In genomic region chr1:29896791-29897725, GRCh38 we compare ENCODE assay signal across 22 cellular contexts.
A peak's percentile ranks its signal among the peaks of the same experiment; 100 is the strongest.
DNase-seq lines count a peak whose midpoint lies in the region; ATAC-seq, FAIRE-seq and TF ChIP-seq lines count a peak whose summit lies in the region.
"Had no signal": no experiment of that assay in that cellular context is flagged by ENCODE, and none has a peak within 500 bp of the region (broad histone marks: within the 10 kb centered on the region; RNA-seq: fewer than 3 reads in every experiment).

No MANE protein-coding gene starts in this region.

- dilution Hi-C loops in IMR-90 (cut with HindIII; ENCODE audit: low sequenced_read_pairs, unreplicated experiment), result no loop called here

- no peaks in the 10 kb centered on the region for H3K9me3 ChIP-seq in IMR-90 (ENCODE audit: control insufficient read depth, insufficient read depth, low read length)
- H3K9me3 ChIP-seq in lower lobe of right lung, result no peaks in the 10 kb centered on the region
- H3K9me3 ChIP-seq: Peyer's patch, prostate gland had no signal

- in situ Hi-C loops in IMR-90 (cut with MboI; ENCODE audit: low sequenced_read_pairs), result no loop called here

- no peak for TF ChIP-seq CTCF in IMR-90 (conservative IDR thresholded peaks at IDR 0.05; ENCODE audit: low read depth, low read length)
- no peak for TF ChIP-seq CTCF in bronchial epithelial cell (IDR thresholded peaks at IDR 0.05; ENCODE audit: insufficient read depth, low read length, severe bottlenecking)
- TF ChIP-seq CTCF in lower lobe of right lung (IDR thresholded peaks at IDR 0.05), result no peak

- H3K36me3 ChIP-seq in IMR-90 (ENCODE audit: control insufficient read depth, insufficient read depth, low read length) (no peaks in the 10 kb centered on the region), bronchial epithelial cell (ENCODE audit: control insufficient read depth, insufficient read depth, low read length) (no peaks in the 10 kb centered on the region), lower lobe of right lung (no peaks in the 10 kb centered on the region)
- H3K36me3 ChIP-seq: neural progenitor cell, Peyer's patch, prostate gland had no signal

- no peak overlapping the region for H2BK20ac ChIP-seq in IMR-90 (ENCODE audit: low read depth, low read length)

- peak; percentile 62 for FAIRE-seq in bronchial epithelial cell (lab: Jason Lieb, UNC)
- FAIRE-seq: D721Med, TTC549 had no signal

- H3K27ac ChIP-seq in IMR-90 (ENCODE audit: insufficient read depth, low read length), result no peak overlapping the region
- H3K27ac ChIP-seq in lower lobe of right lung, result no peak overlapping the region
- H3K27ac ChIP-seq: C4-2B, epithelial cell of prostate, neural progenitor cell, Peyer's patch, prostate gland had no signal

- H4K20me1 ChIP-seq in IMR-90 (ENCODE audit: insufficient read depth, low read length), result no peaks in the 10 kb centered on the region

- H2AK9ac ChIP-seq in IMR-90 (replicated peaks; ENCODE audit: low read depth, low read length, poor library complexity), result no peak overlapping the region

- POLR2A ChIA-PET in IMR-90 (lab: Charles Lee; ENCODE audit: unreplicated experiment), result no interaction called here
- POLR2A ChIA-PET in activated CD4-positive, alpha-beta T cell treated with anti-CD3 and anti-CD28 coated beads for 36 hours (lab: Charles Lee), result no interaction called here

- H3K4me3 Mint-ChIP-seq in stimulated activated naive B cell treated with anti-CD40 and anti-IgM and Interleukin-4, amounts not matched to agents 10 μg/mL and 1 μg/mL and 100 μg/mL, for 72 hours, result no peak overlapping the region
- no peak overlapping the region for H3K4me3 Mint-ChIP-seq in activated CD4-positive, alpha-beta T cell treated with anti-CD3 and anti-CD28 coated beads for 36 hours
- H3K4me3 Mint-ChIP-seq: IgD-negative memory B cell, immature natural killer cell had no signal

- no peak overlapping the region for H2BK15ac ChIP-seq in IMR-90 (ENCODE audit: low read depth, low read length)

- H2BK120ac ChIP-seq in IMR-90 (ENCODE audit: low read depth, low read length), result no peak overlapping the region

- H3K36me3 Mint-ChIP-seq in stimulated activated naive B cell treated with anti-CD40 and anti-IgM and Interleukin-4, amounts not matched to agents 10 μg/mL and 1 μg/mL and 100 μg/mL, for 72 hours, result no peaks in the 10 kb centered on the region
- no peaks in the 10 kb centered on the region for H3K36me3 Mint-ChIP-seq in activated CD4-positive, alpha-beta T cell treated with anti-CD3 and anti-CD28 coated beads for 36 hours (ENCODE audit: low read depth)
- H3K36me3 Mint-ChIP-seq: IgD-negative memory B cell, immature natural killer cell, neural progenitor cell had no signal

- no peak for TF ChIP-seq POLR2A in IMR-90 (IDR thresholded peaks at IDR 0.05; ENCODE audit: low read depth, low read length)

- no peak overlapping the region for H3K56ac ChIP-seq in IMR-90 (ENCODE audit: extremely low read depth, insufficient read depth, low read length)

- H3K4me1 ChIP-seq in IMR-90 (ENCODE audit: control insufficient read depth, insufficient read depth, low read length) (no peaks in the 10 kb centered on the region), lower lobe of right lung (peaks cover 5% of the 10 kb centered on the region)
- H3K4me1 ChIP-seq: Peyer's patch, prostate gland had no signal

- H4K8ac ChIP-seq in IMR-90 (ENCODE audit: low read depth in 2 of 2, low read length in 2 of 2), result no peak overlapping the region

- no peak overlapping the region for H3K4me2 ChIP-seq in IMR-90 (ENCODE audit: low read depth, low read length)
- H3K4me2 ChIP-seq: neural progenitor cell had no signal

- H3K27me3 Mint-ChIP-seq in stimulated activated naive B cell treated with anti-CD40 and anti-IgM and Interleukin-4, amounts not matched to agents 10 μg/mL and 1 μg/mL and 100 μg/mL, for 72 hours, result peaks cover 24 to 34% of the 10 kb centered on the region in 2 donors
- peaks cover 29% of the 10 kb centered on the region for H3K27me3 Mint-ChIP-seq in activated CD4-positive, alpha-beta T cell treated with anti-CD3 and anti-CD28 coated beads for 36 hours

- peak overlapping the region; percentile 75 for H2AFZ ChIP-seq in IMR-90 (replicated peaks; ENCODE audit: low read length, poor library complexity)
- H2AFZ ChIP-seq: neural progenitor cell had no signal

- H3K4me3 ChIP-seq in IMR-90 (ENCODE audit: insufficient read depth, low read depth, low read length), result no peak overlapping the region
- no peak overlapping the region for H3K4me3 ChIP-seq in bronchial epithelial cell (ENCODE audit: low read depth, low read length)
- no peak overlapping the region for H3K4me3 ChIP-seq in lower lobe of right lung
- H3K4me3 ChIP-seq: neural progenitor cell, Peyer's patch, prostate gland had no signal

- no peak overlapping the region for H3K9ac ChIP-seq in IMR-90 (ENCODE audit: low read depth, low read length)
- H3K9ac ChIP-seq: neural progenitor cell had no signal

- no peak overlapping the region for H2AK5ac ChIP-seq in IMR-90 (ENCODE audit: low read depth, low read length)

- H4K91ac ChIP-seq in IMR-90 (ENCODE audit: insufficient read depth, low read depth, low read length), result no peak overlapping the region

- H3K23ac ChIP-seq in IMR-90 (ENCODE audit: low read depth, low read length), result no peak overlapping the region

- ATAC-seq in IMR-90 (ENCODE audit: low read depth) (no peak), lower lobe of right lung (peak; percentile 37 to 43)
- peak; percentile 48 to 50 for ATAC-seq in stimulated activated naive B cell treated with anti-CD40 and anti-IgM and Interleukin-4, amounts not matched to agents 10 μg/mL and 1 μg/mL and 100 μg/mL, for 72 hours (replicated peaks)
- ATAC-seq in activated CD4-positive, alpha-beta T cell treated with anti-CD3 and anti-CD28 coated beads for 36 hours, result no peak

- no peak overlapping the region for H3K27ac Mint-ChIP-seq in stimulated activated naive B cell treated with anti-CD40 and anti-IgM and Interleukin-4, amounts not matched to agents 10 μg/mL and 1 μg/mL and 100 μg/mL, for 72 hours
- H3K27ac Mint-ChIP-seq in activated CD4-positive, alpha-beta T cell treated with anti-CD3 and anti-CD28 coated beads for 36 hours, result no peak overlapping the region
- H3K27ac Mint-ChIP-seq: IgD-negative memory B cell, immature natural killer cell, neural progenitor cell had no signal

- no peak for TF ChIP-seq RAD21 in IMR-90 (IDR thresholded peaks at IDR 0.05; ENCODE audit: low read length)

- H2BK5ac ChIP-seq in IMR-90 (ENCODE audit: low read depth, low read length, poor library complexity, severe bottlenecking), result no peak overlapping the region

- no peak overlapping the region for H4K5ac ChIP-seq in IMR-90 (ENCODE audit: low read depth, low read length)

- intact Hi-C loops in IMR-90 (cut with micrococcal nuclease), result no loop called here
- intact Hi-C loops in lower lobe of right lung (cut with DNase I), result no loop called here
- intact Hi-C loops in activated CD4-positive, alpha-beta T cell treated with anti-CD3 and anti-CD28 coated beads for 36 hours (cut with DNase I, micrococcal nuclease), result no loop called here

- H3K4ac ChIP-seq in IMR-90 (ENCODE audit: low read depth, low read length), result no peak overlapping the region

- 53% methylated on average over 2 of the region's 12 CpGs; no CpG with 5 or more reads in 1 of the 2 experiments for WGBS in IMR-90 (ENCODE audit: extremely low coverage in 2 of 2, insufficient read length in 1 of 2), 2 experiments

- no TSS peak for BruUV-seq in IMR-90 (replicated peaks; lab: Mats Ljungman, UMichigan)

- H3K27me3 ChIP-seq in IMR-90 (ENCODE audit: control insufficient read depth, insufficient read depth, low read length) (no peaks in the 10 kb centered on the region; the same call in 1 of the 2 replicates), bronchial epithelial cell (ENCODE audit: control insufficient read depth, insufficient read depth, low read length) (peaks cover 2% of the 10 kb centered on the region), lower lobe of right lung (ENCODE audit: low read depth) (peaks cover 29% of the 10 kb centered on the region)
- H3K27me3 ChIP-seq: neural progenitor cell had no signal

- no peaks in the 10 kb centered on the region for H3K9me1 ChIP-seq in IMR-90 (ENCODE audit: insufficient read depth, low read length)

- H3K18ac ChIP-seq in IMR-90 (ENCODE audit: low read depth, low read length), result no peak overlapping the region

- DNase-seq in IMR-90 (no peak), bronchial epithelial cell (ENCODE audit: low read depth) (peak; percentile 15), lower lobe of right lung (no peak), NCI-H526 (lab: John Stamatoyannopoulos, UW) (no peak), NCI-H2107 (lab: John Stamatoyannopoulos, UW) (no peak)
- no peak for DNase-seq in stimulated activated naive B cell treated with anti-CD40 and anti-IgM and Interleukin-4, amounts not matched to agents 10 μg/mL and 1 μg/mL and 100 μg/mL, for 72 hours
- DNase-seq in activated CD4-positive, alpha-beta T cell treated with anti-CD3 and anti-CD28 coated beads for 36 hours, result no peak
- DNase-seq: activated CD4-positive, alpha-beta T cell treated with anti-CD3 and anti-CD28 coated beads for 1 hour; activated effector memory CD4-positive, alpha-beta T cell treated with anti-CD3 and anti-CD28 coated beads, Interleukin-2, amount 50 U/mL, for 16 hours; immature natural killer cell; NCI-H1436 treated with DMSO at 0.1 percent for 48 hours; NCI-H2171; NCI-H524 treated with DMSO at 0.1 percent for 48 hours; Peyer's patch; substantia nigra had no signal

- H3K4me1 Mint-ChIP-seq in stimulated activated naive B cell treated with anti-CD40 and anti-IgM and Interleukin-4, amounts not matched to agents 10 μg/mL and 1 μg/mL and 100 μg/mL, for 72 hours, result peaks cover 0 to 4% of the 10 kb centered on the region in 2 donors
- no peaks in the 10 kb centered on the region for H3K4me1 Mint-ChIP-seq in activated CD4-positive, alpha-beta T cell treated with anti-CD3 and anti-CD28 coated beads for 36 hours
- H3K4me1 Mint-ChIP-seq: immature natural killer cell had no signal

- H3K14ac ChIP-seq in IMR-90 (replicated peaks; ENCODE audit: low read depth, low read length), result no peak overlapping the region

- no peaks in the 10 kb centered on the region for H3K9me3 Mint-ChIP-seq in stimulated activated naive B cell treated with anti-CD40 and anti-IgM and Interleukin-4, amounts not matched to agents 10 μg/mL and 1 μg/mL and 100 μg/mL, for 72 hours
- no peaks in the 10 kb centered on the region for H3K9me3 Mint-ChIP-seq in activated CD4-positive, alpha-beta T cell treated with anti-CD3 and anti-CD28 coated beads for 36 hours (ENCODE audit: low read depth)
- H3K9me3 Mint-ChIP-seq: IgD-negative memory B cell, immature natural killer cell, neural progenitor cell had no signal

- H3K79me1 ChIP-seq in IMR-90 (ENCODE audit: low read depth in 1 of 2, low read length in 2 of 2), result no peaks in the 10 kb centered on the region

- CTCF ChIA-PET in IMR-90 (lab: Yijun Ruan, JAX), result no interaction called here
- CTCF ChIA-PET in activated CD4-positive, alpha-beta T cell treated with anti-CD3 and anti-CD28 coated beads for 36 hours (lab: Charles Lee), result no interaction called here

TF ChIP-seq in IMR-90, 13 proteins besides CTCF, POLR2A, EP300 and RAD21 (continues in another document):
- TF ChIP-seq NFE2L2 (IDR thresholded peaks at IDR 0.05; ENCODE audit: low read depth, low read length) (no peak), SMC3 (IDR thresholded peaks at IDR 0.05; ENCODE audit: low read depth, low read length) (no peak)

Comparison
In these comparisons a context has a peak if more than half of its experiments do, and no peak if none do; other contexts are left out.
1. ATAC-seq: peak in lower lobe of right lung (2 of 2) and stimulated activated naive B cell treated with anti-CD40 and anti-IgM and Interleukin-4, amounts not matched to agents 10 μg/mL and 1 μg/mL and 100 μg/mL, for 72 hours (2 of 2); none in IMR-90 (single experiment) and activated CD4-positive, alpha-beta T cell treated with anti-CD3 and anti-CD28 coated beads for 36 hours (single experiment).